ENCODE assay signal across 21 cellular contexts in genomic region chr4:7003879-7004240, GRCh38. TPM values are rescaled to one million over a fixed set of nuclear protein-coding genes. Genes with fewer than 3 reads are reported as not detected.
DNase-seq lines count a peak whose midpoint lies in the region; ATAC-seq and TF ChIP-seq lines count a peak whose summit lies in the region.
"Had no signal": no experiment of that assay in that cellular context is flagged by ENCODE, and none has a peak within 500 bp of the region (broad histone marks: within the 10 kb centered on the region; RNA-seq: fewer than 3 reads in every experiment).

No MANE protein-coding gene starts in this region.

- no peak overlapping the region for H3K4me3 ChIP-seq in endodermal cell (ENCODE audit: low read length)
- H3K4me3 ChIP-seq: GM23248, SJCRH30 had no signal

- DNase-seq in T-helper 17 cell (no peak), endodermal cell (no peak), nephron progenitor cell (no peak), NCI-H748 treated with DMSO at 0.1 percent for 48 hours (lab: John Stamatoyannopoulos, UW) (no peak)
- DNase-seq in stimulated activated effector memory CD8-positive, alpha-beta T cell treated with anti-CD3 and anti-CD28 coated beads, Interleukin-12 subunit alpha, Interleukin-12 subunit beta, amount 100 ng/mL, for 72 hours (ENCODE audit: low spot score in 2 of 2): no peak
- no peak for DNase-seq in effector CD4-positive, alpha-beta T cell
- DNase-seq: EL, GM23248, NCI-H1048, NCI-H1436 treated with DMSO at 0.1 percent for 48 hours, NCI-H2029 treated with DMSO at 0.1 percent for 48 hours, NCI-H774, RPMI8226, SJCRH30 had no signal

- H3K9me3 ChIP-seq in T-helper 17 cell (ENCODE audit: control insufficient read depth, low read length, poor library complexity, severe bottlenecking) (no peaks in the 10 kb centered on the region), endodermal cell (ENCODE audit: control insufficient read depth, low read length) (no peaks in the 10 kb centered on the region)
- H3K9me3 ChIP-seq: SJCRH30 had no signal

- H3K4me1 ChIP-seq in endodermal cell (ENCODE audit: control insufficient read depth, insufficient read depth, low read length): peaks cover 21% of the 10 kb centered on the region

- H3K36me3 Mint-ChIP-seq in T-helper 17 cell (ENCODE audit: low read depth): peaks cover 7% of the 10 kb centered on the region
- peaks cover 53% of the 10 kb centered on the region for H3K36me3 Mint-ChIP-seq in endodermal cell (ENCODE audit: low read depth)
- H3K36me3 Mint-ChIP-seq in nephron progenitor cell (ENCODE audit: low read depth): peaks cover 69% of the 10 kb centered on the region
- H3K36me3 Mint-ChIP-seq in stimulated activated effector memory CD8-positive, alpha-beta T cell treated with anti-CD3 and anti-CD28 coated beads, Interleukin-12 subunit alpha, Interleukin-12 subunit beta, amount 100 ng/mL, for 72 hours: peaks cover 98% of the 10 kb centered on the region

- TF ChIP-seq CTCF in endodermal cell (conservative IDR thresholded peaks at IDR 0.05) (no peak), nephron progenitor cell (IDR thresholded peaks at IDR 0.05) (no peak)

- H3K36me3 ChIP-seq in endodermal cell (ENCODE audit: control insufficient read depth, insufficient read depth, low read length): peaks cover 66% of the 10 kb centered on the region

- no peak overlapping the region for H3K4me3 Mint-ChIP-seq in T-helper 17 cell
- H3K4me3 Mint-ChIP-seq in endodermal cell: no peak overlapping the region
- no peak overlapping the region for H3K4me3 Mint-ChIP-seq in nephron progenitor cell
- H3K4me3 Mint-ChIP-seq in stimulated activated effector memory CD8-positive, alpha-beta T cell treated with anti-CD3 and anti-CD28 coated beads, Interleukin-12 subunit alpha, Interleukin-12 subunit beta, amount 100 ng/mL, for 72 hours: no peak overlapping the region
- H3K4me3 Mint-ChIP-seq: B cell; CD4-positive, alpha-beta T cell had no signal

- no peaks in the 10 kb centered on the region for H3K27me3 Mint-ChIP-seq in T-helper 17 cell
- no peaks in the 10 kb centered on the region for H3K27me3 Mint-ChIP-seq in endodermal cell (ENCODE audit: insufficient read depth)
- H3K27me3 Mint-ChIP-seq in nephron progenitor cell (ENCODE audit: low read depth, poor library complexity): peaks cover 2% of the 10 kb centered on the region
- H3K27me3 Mint-ChIP-seq: B cell; CD4-positive, alpha-beta T cell had no signal

- no peaks in the 10 kb centered on the region for H3K27me3 ChIP-seq in endodermal cell (ENCODE audit: control insufficient read depth, insufficient read depth, low read length, poor library complexity, severe bottlenecking)
- H3K27me3 ChIP-seq: SJCRH30 had no signal

- WGBS in endodermal cell (ENCODE audit: insufficient coverage in 1 of 2, insufficient read length in 1 of 2), 2 experiments: 93 to 96% methylated on average over 5 to 8 of the region's 8 CpGs

- ATAC-seq in T-helper 17 cell: no peak
- ATAC-seq in stimulated activated effector memory CD8-positive, alpha-beta T cell treated with anti-CD3 and anti-CD28 coated beads, Interleukin-12 subunit alpha, Interleukin-12 subunit beta, amount 100 ng/mL, for 72 hours: no peak
- ATAC-seq in HG02610 (IDR thresholded peaks at IDR 0.05; ENCODE audit: unreplicated experiment): no peak
- no peak for ATAC-seq in GM19463 (IDR thresholded peaks at IDR 0.05; ENCODE audit: unreplicated experiment)
- ATAC-seq: HCT116, HepG2 had no signal

- H3K27ac Mint-ChIP-seq in T-helper 17 cell (peak overlapping the region; percentile 21), endodermal cell (peak overlapping the region; percentile 36), nephron progenitor cell (peak overlapping the region; percentile 75)
- peak overlapping the region; percentile 43 for H3K27ac Mint-ChIP-seq in stimulated activated effector memory CD8-positive, alpha-beta T cell treated with anti-CD3 and anti-CD28 coated beads, Interleukin-12 subunit alpha, Interleukin-12 subunit beta, amount 100 ng/mL, for 72 hours
- H3K27ac Mint-ChIP-seq: B cell; CD4-positive, alpha-beta T cell had no signal

- H3K4me1 Mint-ChIP-seq in T-helper 17 cell: peaks cover 20% of the 10 kb centered on the region
- peaks cover 40% of the 10 kb centered on the region for H3K4me1 Mint-ChIP-seq in endodermal cell
- peaks cover 18% of the 10 kb centered on the region for H3K4me1 Mint-ChIP-seq in nephron progenitor cell
- peaks cover 25% of the 10 kb centered on the region for H3K4me1 Mint-ChIP-seq in stimulated activated effector memory CD8-positive, alpha-beta T cell treated with anti-CD3 and anti-CD28 coated beads, Interleukin-12 subunit alpha, Interleukin-12 subunit beta, amount 100 ng/mL, for 72 hours
- H3K4me1 Mint-ChIP-seq: B cell had no signal

- H3K9me3 Mint-ChIP-seq in endodermal cell: no peaks in the 10 kb centered on the region
- H3K9me3 Mint-ChIP-seq in nephron progenitor cell: no peaks in the 10 kb centered on the region
- H3K9me3 Mint-ChIP-seq in stimulated activated effector memory CD8-positive, alpha-beta T cell treated with anti-CD3 and anti-CD28 coated beads, Interleukin-12 subunit alpha, Interleukin-12 subunit beta, amount 100 ng/mL, for 72 hours: no peaks in the 10 kb centered on the region
- H3K9me3 Mint-ChIP-seq: CD4-positive, alpha-beta T cell had no signal

- H3K9ac ChIP-seq in endodermal cell (ENCODE audit: extremely low read depth, low read length, poor library complexity, severe bottlenecking): no peak overlapping the region
- H3K9ac ChIP-seq: GM23248, KMS-11 had no signal

- H3K27ac ChIP-seq in endodermal cell (ENCODE audit: low read depth, low read length): no peak overlapping the region
- H3K27ac ChIP-seq: GM23248, KMS-11, SJCRH30 had no signal

RNA-seq across cellular contexts. Expression of gene TADA2B, which starts 39.3 kb away (rescaled TPM):
- 10 to 100 TPM; 31.8 to 40.9 TPM for total RNA-seq in T-helper 17 cell
- total RNA-seq in endodermal cell: 10 to 100 TPM; 17.3 to 17.5 TPM
- polyA plus RNA-seq in endodermal cell (2013, experiment 1 of 2): 11.6 TPM
- polyA plus RNA-seq in endodermal cell (2013, experiment 2 of 2): 10.6 TPM

Comparison
In these comparisons a context has a peak if more than half of its experiments do, and no peak if none do; other contexts are left out.
1. H3K27ac Mint-ChIP-seq: peak in every context shown above with its lines; median percentile 75 in nephron progenitor cell; 43 in stimulated activated effector memory CD8-positive, alpha-beta T cell treated with anti-CD3 and anti-CD28 coated beads, Interleukin-12 subunit alpha, Interleukin-12 subunit beta, amount 100 ng/mL, for 72 hours; 36 in endodermal cell; 21 in T-helper 17 cell.